In genomic region chr2:11967946-11968465, GRCh38 we compare ENCODE assay signal across 15 cellular contexts.
A peak's percentile ranks its signal among the peaks of the same experiment; 100 is the strongest.
DNase-seq lines count a peak whose midpoint lies in the region; ATAC-seq, FAIRE-seq and TF ChIP-seq lines count a peak whose summit lies in the region.
"Had no signal": no experiment of that assay in that cellular context is flagged by ENCODE, and none has a peak within 500 bp of the region (broad histone marks: within the 10 kb centered on the region; RNA-seq: fewer than 3 reads in every experiment).

No MANE protein-coding gene starts in this region.

- no peaks in the 10 kb centered on the region for H3K79me1 ChIP-seq in H1 (ENCODE audit: low read depth, low read length)
- H3K79me1 ChIP-seq in mesenchymal stem cell (replicated peaks; ENCODE audit: low read length, poor library complexity, severe bottlenecking), result no peaks in the 10 kb centered on the region

- no peak overlapping the region for H2BK20ac ChIP-seq in H1 (ENCODE audit: low read length)

- H4K91ac ChIP-seq in H1 (replicated peaks; ENCODE audit: insufficient read length, low read length) (no peak overlapping the region), mesenchymal stem cell (ENCODE audit: low read length) (no peak overlapping the region)

- POLR2A ChIA-PET in OCI-LY7 (lab: Charles Lee) (interaction anchor here (0.7 to 1.9 kb wide), 3 partner anchors 9 to 24 kb away, joined by 3 to 8 read pairs (median 6); no protein-coding TSS in a partner anchor), H1 (lab: Charles Lee; ENCODE audit: partially characterized antibody) (no interaction called here)

- H3K14ac ChIP-seq in H1 (ENCODE audit: insufficient read length) (no peak overlapping the region), mesenchymal stem cell (ENCODE audit: low read length in 2 of 2) (no peak overlapping the region)

- H3K4me2 ChIP-seq in OCI-LY7 (ENCODE audit: low read length) (no peak overlapping the region), H1 (ENCODE audit: insufficient read depth in 1 of 2, low read depth in 2 of 2, low read length in 2 of 2) (no peak overlapping the region), mesenchymal stem cell (ENCODE audit: low read length, poor library complexity, severe bottlenecking) (no peak overlapping the region)

- 81% methylated on average over 7 of the region's 7 CpGs; no CpG with 5 or more reads in 1 of the 2 experiments for WGBS in H1 (ENCODE audit: extremely low coverage in 1 of 2, insufficient coverage in 1 of 2, insufficient read length in 1 of 2, insufficient replicate concordance in 2 of 2, low coverage in 1 of 2, low lambda C conversion rate in 2 of 2, missing lambda C conversion rate in 1 of 2), 2 experiments
- WGBS in mesenchymal stem cell, result 32% methylated on average over 7 of the region's 7 CpGs

- H3K4me1 ChIP-seq in OCI-LY7 (ENCODE audit: insufficient read depth, low read length, poor library complexity, severe bottlenecking) (peaks cover 7% of the 10 kb centered on the region), H1 (replicated peaks in 1 of 4; ENCODE audit: control insufficient read depth in 3 of 4, insufficient read depth in 4 of 4, low read length in 3 of 4) (no peaks in the 10 kb centered on the region), mesenchymal stem cell (ENCODE audit: control insufficient read depth, insufficient read depth, low read depth, low read length) (no peaks in the 10 kb centered on the region)
- H3K4me1 ChIP-seq: gastrocnemius medialis, transverse colon had no signal

- no peak overlapping the region for H2BK5ac ChIP-seq in H1 (ENCODE audit: low read depth, low read length)
- no peak overlapping the region for H2BK5ac ChIP-seq in mesenchymal stem cell (ENCODE audit: low read depth, low read length, poor library complexity, severe bottlenecking)

- H2BK15ac ChIP-seq in H1 (ENCODE audit: low read length), result no peak overlapping the region
- H2BK15ac ChIP-seq in mesenchymal stem cell (ENCODE audit: low read depth, poor library complexity, severe bottlenecking), result no peak overlapping the region

- BruUV-seq in OCI-LY7 (replicated peaks; lab: Mats Ljungman, UMichigan), result no TSS peak

- no peak for TF ChIP-seq EP300 in H1 (IDR thresholded peaks at IDR 0.05; ENCODE audit: borderline replicate concordance in 1 of 2, low read depth in 2 of 2, low read length in 2 of 2)

- H2AK5ac ChIP-seq in H1 (ENCODE audit: low read depth, low read length) (no peak overlapping the region), mesenchymal stem cell (ENCODE audit: low read length, severe bottlenecking) (no peak overlapping the region)

- intact Hi-C loops in OCI-LY7 (cut with micrococcal nuclease; ENCODE audit: unreplicated experiment), result loop anchor here (1.0 kb wide), 1 partner anchor 47 kb away; no protein-coding TSS in a partner anchor

- FAIRE-seq in H1 (lab: Jason Lieb, UNC), result no peak

- H3K9ac ChIP-seq in H1 (replicated peaks in 1 of 4; ENCODE audit: extremely low read depth in 1 of 4, low read depth in 3 of 4, low read length in 3 of 4) (no peak overlapping the region), mesenchymal stem cell (ENCODE audit: low read length) (no peak overlapping the region)

- TF ChIP-seq POLR2A in H1 (IDR thresholded peaks at IDR 0.05; ENCODE audit: control extremely low read depth in 1 of 2, low read depth in 2 of 2, low read length in 2 of 2), result no peak

- H3K79me2 ChIP-seq in OCI-LY7 (ENCODE audit: insufficient read depth, low read depth, low read length) (no peaks in the 10 kb centered on the region), H1 (ENCODE audit: control insufficient read depth in 1 of 2, insufficient read depth in 2 of 2, low read length in 2 of 2) (no peaks in the 10 kb centered on the region)

- CTCF ChIA-PET in OCI-LY7 (lab: Charles Lee; ENCODE audit: unreplicated experiment), result no interaction called here
- CTCF ChIA-PET in H1 (lab: Charles Lee; ENCODE audit: partially characterized antibody), result interaction anchor here (1.3 kb wide), 1 partner anchor 14 kb away, joined by 3 read pairs; no protein-coding TSS in a partner anchor

- H2BK12ac ChIP-seq in H1 (ENCODE audit: low read depth, low read length), result no peak overlapping the region
- H2BK12ac ChIP-seq in mesenchymal stem cell (ENCODE audit: low read length in 2 of 2), result no peak overlapping the region

- H3K56ac ChIP-seq in H1 (replicated peaks; ENCODE audit: insufficient read length, low read depth, low read length), result no peak overlapping the region

- DNase-seq in D341Med (ENCODE audit: low spot score), result peak; percentile 58
- no peak for DNase-seq in OCI-LY7 (ENCODE audit: low spot score)
- no peak for DNase-seq in H1 (ENCODE audit: low read depth in 1 of 2, low spot score in 2 of 2)
- DNase-seq in mesenchymal stem cell, result peak; percentile 43
- no peak for DNase-seq in activated CD4-positive, CD25-positive, alpha-beta regulatory T cell treated with anti-CD3 and anti-CD28 coated beads, Interleukin-2, amount 50 U/mL, for 72 hours
- DNase-seq in MV-4-11 (lab: John Stamatoyannopoulos, UW), result no peak
- no peak for DNase-seq in T-helper 9 cell
- DNase-seq: COR-L47, gastrocnemius medialis, NCI-H1092, NCI-H69, retina, T-helper 2 cell, transverse colon had no signal

- no peak overlapping the region for H3K18ac ChIP-seq in H1 (ENCODE audit: extremely low read depth, low read length)
- no peak overlapping the region for H3K18ac ChIP-seq in mesenchymal stem cell (ENCODE audit: low read depth in 1 of 2, low read length in 2 of 2)

- TF ChIP-seq RAD21 in H1 (IDR thresholded peaks at IDR 0.05 in 1 of 2, conservative IDR thresholded peaks at IDR 0.05 in 1 of 2; ENCODE audit: low read depth in 2 of 2, low read length in 2 of 2), result no peak

- H3K23me2 ChIP-seq in H1 (ENCODE audit: low read depth, low read length), result no peaks in the 10 kb centered on the region

- H3K27ac ChIP-seq in OCI-LY7 (ENCODE audit: low read depth, low read length, poor library complexity, severe bottlenecking) (no peak overlapping the region), H1 (ENCODE audit: low read depth, low read length) (no peak overlapping the region), mesenchymal stem cell (ENCODE audit: low read length, poor library complexity, severe bottlenecking) (no peak overlapping the region)
- H3K27ac ChIP-seq: gastrocnemius medialis, transverse colon had no signal

- H4K5ac ChIP-seq in H1 (ENCODE audit: insufficient read length, low read depth, low read length), result no peak overlapping the region

- H4K8ac ChIP-seq in H1 (ENCODE audit: extremely low read depth, insufficient read depth, low read length) (no peak overlapping the region), mesenchymal stem cell (ENCODE audit: low read length) (no peak overlapping the region)

- H3K23ac ChIP-seq in H1 (ENCODE audit: insufficient read length) (no peak overlapping the region), mesenchymal stem cell (ENCODE audit: low read length in 2 of 2) (no peak overlapping the region)

- H3K36me3 ChIP-seq in OCI-LY7 (ENCODE audit: insufficient read depth, low read length) (no peaks in the 10 kb centered on the region), H1 (ENCODE audit: control insufficient read depth in 2 of 4, insufficient read depth in 4 of 4, low read length in 3 of 4) (no peaks in the 10 kb centered on the region; a peak in 1 of 8 replicates), mesenchymal stem cell (ENCODE audit: control insufficient read depth in 1 of 2, insufficient read depth in 2 of 2, low read depth in 1 of 2, low read length in 2 of 2) (no peaks in the 10 kb centered on the region)
- H3K36me3 ChIP-seq: gastrocnemius medialis, transverse colon had no signal

- no peak for ATAC-seq in GM18520 (IDR thresholded peaks at IDR 0.05; ENCODE audit: unreplicated experiment)
- ATAC-seq: gastrocnemius medialis had no signal

- H3K9me2 ChIP-seq in OCI-LY7 (ENCODE audit: insufficient read depth, low read length), result no peaks in the 10 kb centered on the region

- H2AFZ ChIP-seq in OCI-LY7 (ENCODE audit: low read length) (0 out of 2 replicates have a peak overlapping the region, but pooled peaks have one; percentile 23), H1 (ENCODE audit: low read length) (peak overlapping the region; percentile 49; the same call in 1 of the 2 replicates), mesenchymal stem cell (ENCODE audit: low read depth, low read length) (no peak overlapping the region)

- H3K9me3 ChIP-seq in OCI-LY7 (ENCODE audit: low read length) (peaks cover 9% of the 10 kb centered on the region; the same call in 1 of the 2 replicates), H1 (ENCODE audit: insufficient read depth in 2 of 2, low read depth in 1 of 2, low read length in 1 of 2) (no peaks in the 10 kb centered on the region), mesenchymal stem cell (ENCODE audit: control insufficient read depth, low read length) (peaks cover 29% of the 10 kb centered on the region)
- H3K9me3 ChIP-seq: gastrocnemius medialis, transverse colon had no signal

- H3K4ac ChIP-seq in H1 (replicated peaks; ENCODE audit: insufficient read length, low read depth, low read length), result no peak overlapping the region
- no peak overlapping the region for H3K4ac ChIP-seq in mesenchymal stem cell (ENCODE audit: low read depth in 1 of 2, low read length in 2 of 2)

- no peak overlapping the region for H2BK120ac ChIP-seq in H1 (replicated peaks; ENCODE audit: low read depth, low read length)
- no peak overlapping the region for H2BK120ac ChIP-seq in mesenchymal stem cell (ENCODE audit: low read depth, low read length)

- H4K20me1 ChIP-seq in OCI-LY7 (ENCODE audit: insufficient read depth, low read length), result no peaks in the 10 kb centered on the region
- no peaks in the 10 kb centered on the region for H4K20me1 ChIP-seq in H1 (replicated peaks in 1 of 2; ENCODE audit: control insufficient read depth in 1 of 2, insufficient read depth in 2 of 2, low read length in 2 of 2)

- H3K4me3 ChIP-seq in OCI-LY7 (ENCODE audit: low read depth, low read length, poor library complexity, severe bottlenecking), result no peak overlapping the region
- H3K4me3 ChIP-seq in H1 (ENCODE audit: extremely low read depth in 1 of 4, insufficient read depth in 2 of 4, low read depth in 3 of 4, low read length in 4 of 4), result no peak overlapping the region
- H3K4me3 ChIP-seq in mesenchymal stem cell (ENCODE audit: insufficient read depth in 1 of 2, low read depth in 1 of 2, low read length in 2 of 2), result no peak overlapping the region
- H3K4me3 ChIP-seq: gastrocnemius medialis, transverse colon had no signal

- TF ChIP-seq CTCF in OCI-LY7 (conservative IDR thresholded peaks at IDR 0.05; ENCODE audit: low read length) (no peak), H1 (IDR thresholded peaks at IDR 0.05; ENCODE audit: control extremely low read depth in 1 of 3, insufficient read depth in 1 of 3, low read depth in 1 of 3, low read length in 3 of 3) (no peak)

- H3K27me3 ChIP-seq in H1 (replicated peaks in 1 of 4; ENCODE audit: control insufficient read depth in 3 of 4, extremely low read depth in 1 of 4, insufficient read depth in 3 of 4, low read length in 3 of 4) (no peaks in the 10 kb centered on the region), mesenchymal stem cell (ENCODE audit: control insufficient read depth in 1 of 2, insufficient read depth in 1 of 2, low read length in 2 of 2) (peaks cover 0 to 8% of the 10 kb centered on the region in 2 experiments)
- H3K27me3 ChIP-seq: gastrocnemius medialis, transverse colon had no signal

TF ChIP-seq in H1, 55 proteins besides CTCF, POLR2A, EP300 and RAD21 (continues in another document):
- TF ChIP-seq TBP (IDR thresholded peaks at IDR 0.05; ENCODE audit: low read depth, low read length), result no peak

Comparison
In these comparisons a context has a peak if more than half of its experiments do, and no peak if none do; other contexts are left out.
1. DNase-seq: peak in D341Med (single experiment) and mesenchymal stem cell (single experiment); none in OCI-LY7 (single experiment), H1 (0 of 2), activated CD4-positive, CD25-positive, alpha-beta regulatory T cell treated with anti-CD3 and anti-CD28 coated beads, Interleukin-2, amount 50 U/mL, for 72 hours (single experiment), MV-4-11 (single experiment) and T-helper 9 cell (single experiment).